10 cellular contexts compared by ENCODE assay signal in the genomic region with DNA sequence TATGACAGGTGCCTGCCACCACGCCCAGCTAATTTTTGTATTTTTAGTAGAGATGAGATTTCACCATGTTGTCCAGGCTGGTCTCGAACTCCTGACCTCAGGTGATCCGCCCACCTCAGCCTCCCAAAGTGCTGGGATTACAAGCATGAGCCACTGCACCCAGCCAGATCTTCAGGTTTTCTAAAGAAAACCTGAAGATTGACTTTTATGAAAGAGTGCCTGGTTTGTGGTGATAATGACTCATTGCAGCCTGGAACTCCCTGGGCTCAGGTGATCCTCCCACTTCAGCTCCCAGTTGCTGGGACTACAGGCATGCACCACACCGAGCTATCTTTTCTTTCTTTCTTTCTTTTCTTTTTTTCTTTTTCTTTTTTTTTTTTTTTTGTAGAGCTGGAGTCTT. TPM values are rescaled to one million over a fixed set of nuclear protein-coding genes. Genes with fewer than 3 reads are reported as not detected.
DNase-seq lines count a peak whose midpoint lies in the region; ATAC-seq, FAIRE-seq and TF ChIP-seq lines count a peak whose summit lies in the region.
"Not testable (repeated sequence)": the region's sequence is repeated elsewhere in the genome, so short reads cannot be mapped to it uniquely, and the experiment has no call there.
"Had no signal": no experiment of that assay in that cellular context is flagged by ENCODE, and none has a peak within 500 bp of the region (broad histone marks: within the 10 kb centered on the region; RNA-seq: fewer than 3 reads in every experiment).

No MANE protein-coding gene starts in this region.

- POLR2A ChIA-PET in activated CD4-positive, alpha-beta T cell treated with anti-CD3 and anti-CD28 coated beads for 36 hours (lab: Charles Lee); K562 (lab: Yijun Ruan, JAX); HepG2 (lab: Yijun Ruan, JAX): not testable (repeated sequence)

- H3K36me3 ChIP-seq in RWPE2 (ENCODE audit: low read depth); K562 (ENCODE audit: control insufficient read depth, insufficient read depth, low read length); HepG2 (replicated peaks in 1 of 2; ENCODE audit: control insufficient read depth in 1 of 2, insufficient read depth in 2 of 2, low read length in 2 of 2): not testable (repeated sequence)

- ATAC-seq in RWPE2 (ENCODE audit: low read depth) (peak; percentile 73), K562 (peak; percentile 82), HepG2 (peak; percentile 59; the same call in 2 of the 3 replicates)
- peak; percentile 63 for ATAC-seq in activated CD4-positive, alpha-beta T cell treated with anti-CD3 and anti-CD28 coated beads for 36 hours
- peak; percentile 80 for ATAC-seq in activated T-helper 17 cell treated with anti-CD3 and anti-CD28 coated beads, Interleukin-2, amount 50 U/mL, for 72 hours (replicated peaks)
- ATAC-seq in stimulated activated memory B cell treated with anti-CD40 and anti-IgM and Interleukin-4, amounts not matched to agents 10 μg/mL and 1 μg/mL and 100 μg/mL, for 72 hours = peak; percentile 56

- H3K79me2 ChIP-seq in K562 (ENCODE audit: control insufficient read depth, insufficient read depth, low read length); HepG2 (ENCODE audit: insufficient read depth, low read length): not testable (repeated sequence)

- TF ChIP-seq CTCF in HFFc6 (IDR thresholded peaks at IDR 0.05); RWPE2 (IDR thresholded peaks at IDR 0.05; ENCODE audit: poor library complexity, severe bottlenecking); K562 (IDR thresholded peaks at IDR 0.05 in 2 of 3, conservative IDR thresholded peaks at IDR 0.05 in 1 of 3; ENCODE audit: insufficient read depth in 2 of 3, low read depth in 1 of 3, low read length in 3 of 3); HepG2 (CRISPR knock-in tag; IDR thresholded peaks at IDR 0.05): not testable (repeated sequence)

- FAIRE-seq in K562 (lab: Jason Lieb, UNC); HepG2 (lab: Jason Lieb, UNC): not testable (repeated sequence)

- not testable (repeated sequence) for H3K4me1 ChIP-seq in RWPE2 (ENCODE audit: insufficient read depth, poor library complexity, severe bottlenecking); K562 (replicated peaks in 1 of 2; ENCODE audit: control insufficient read depth in 2 of 2, insufficient read depth in 2 of 2, low read length in 2 of 2); HepG2 (ENCODE audit: insufficient read depth, low read length)

- H3K4me2 ChIP-seq in K562 (ENCODE audit: insufficient read depth, low read length); HepG2 (ENCODE audit: low read depth, low read length): not testable (repeated sequence)

- WGBS in K562 (ENCODE audit: insufficient coverage, low coverage, missing lambda C conversion rate) = 17% methylated on average over 1 of the region's 4 CpGs
- WGBS in HepG2 (ENCODE audit: low lambda C conversion rate) = 11% methylated on average over 1 of the region's 4 CpGs

- H3K4me3 ChIP-seq in RWPE2 (ENCODE audit: severe bottlenecking); K562; HepG2 (replicated peaks in 1 of 3; ENCODE audit: insufficient read depth in 1 of 3, low read depth in 2 of 3, low read length in 3 of 3): not testable (repeated sequence)

- CTCF ChIA-PET in activated CD4-positive, alpha-beta T cell treated with anti-CD3 and anti-CD28 coated beads for 36 hours (lab: Charles Lee); K562 (lab: Yijun Ruan, JAX; ENCODE audit: low intra/inter-chr PET ratio); HepG2 (lab: Yijun Ruan, JAX; ENCODE audit: low intra/inter-chr PET ratio, low total read pairs): not testable (repeated sequence)

- H3K36me3 Mint-ChIP-seq in HFFc6 (ENCODE audit: low read depth); activated CD4-positive, alpha-beta T cell treated with anti-CD3 and anti-CD28 coated beads for 36 hours (ENCODE audit: low read depth); activated T-helper 17 cell treated with anti-CD3 and anti-CD28 coated beads, Interleukin-2, amount 50 U/mL, for 72 hours (ENCODE audit: low read depth); stimulated activated memory B cell treated with anti-CD40 and anti-IgM and Interleukin-4, amounts not matched to agents 10 μg/mL and 1 μg/mL and 100 μg/mL, for 72 hours: not testable (repeated sequence)

- DNase-seq in HFFc6 (peak; percentile 1), RWPE2 (ENCODE audit: low spot score) (peak; percentile 25)
- DNase-seq in activated CD4-positive, alpha-beta T cell treated with anti-CD3 and anti-CD28 coated beads for 36 hours = peak; percentile 38
- DNase-seq in K562 (ENCODE audit: extremely low read depth in 1 of 4, low spot score in 3 of 4); HepG2 (ENCODE audit: low spot score): not testable (repeated sequence)

- H4K20me1 ChIP-seq in K562 (replicated peaks; ENCODE audit: control insufficient read depth, insufficient read depth, low read length); HepG2 (ENCODE audit: insufficient read depth, low read length): not testable (repeated sequence)

- H3K27ac ChIP-seq in RWPE2 (ENCODE audit: poor library complexity, severe bottlenecking); K562 (ENCODE audit: extremely low read depth, low read depth, low read length); HepG2 (ENCODE audit: extremely low read length, insufficient read depth, low read length): not testable (repeated sequence)

- BruUV-seq in K562 (replicated peaks; lab: Mats Ljungman, UMichigan); HepG2 (replicated peaks; lab: Mats Ljungman, UMichigan): not testable (repeated sequence)

- in situ Hi-C loops in K562 (cut with MboI); HepG2 (cut with HindIII; ENCODE audit: extremely low pct_ligation_motif_present, low pct_unique_long_range_greater_than_20kb): not testable (repeated sequence)

- H3K9ac ChIP-seq in K562 (ENCODE audit: insufficient read depth in 1 of 2, low read depth in 2 of 2, low read length in 2 of 2); HepG2 (ENCODE audit: insufficient read depth, low read depth, low read length): not testable (repeated sequence)

- not testable (repeated sequence) for TF ChIP-seq EP300 in K562 (IDR thresholded peaks at IDR 0.05; ENCODE audit: low read length); HepG2 (IDR thresholded peaks at IDR 0.05; ENCODE audit: low read depth in 2 of 2, low read length in 2 of 2); HepG2 (CRISPR knock-in tag; IDR thresholded peaks at IDR 0.05; ENCODE audit: borderline replicate concordance)

- intact Hi-C loops in activated CD4-positive, alpha-beta T cell treated with anti-CD3 and anti-CD28 coated beads for 36 hours (cut with DNase I, micrococcal nuclease); K562 (cut with micrococcal nuclease); HepG2 (cut with micrococcal nuclease; ENCODE audit: unreplicated experiment): not testable (repeated sequence)

- not testable (repeated sequence) for H3K4me1 Mint-ChIP-seq in HFFc6 (ENCODE audit: low read depth); activated CD4-positive, alpha-beta T cell treated with anti-CD3 and anti-CD28 coated beads for 36 hours; activated T-helper 17 cell treated with anti-CD3 and anti-CD28 coated beads, Interleukin-2, amount 50 U/mL, for 72 hours; stimulated activated memory B cell treated with anti-CD40 and anti-IgM and Interleukin-4, amounts not matched to agents 10 μg/mL and 1 μg/mL and 100 μg/mL, for 72 hours

- H3K9me3 Mint-ChIP-seq in HFFc6; activated CD4-positive, alpha-beta T cell treated with anti-CD3 and anti-CD28 coated beads for 36 hours (ENCODE audit: low read depth); activated T-helper 17 cell treated with anti-CD3 and anti-CD28 coated beads, Interleukin-2, amount 50 U/mL, for 72 hours; stimulated activated memory B cell treated with anti-CD40 and anti-IgM and Interleukin-4, amounts not matched to agents 10 μg/mL and 1 μg/mL and 100 μg/mL, for 72 hours: not testable (repeated sequence)

- not testable (repeated sequence) for H3K27me3 Mint-ChIP-seq in HFFc6 (ENCODE audit: insufficient read depth); activated CD4-positive, alpha-beta T cell treated with anti-CD3 and anti-CD28 coated beads for 36 hours; activated T-helper 17 cell treated with anti-CD3 and anti-CD28 coated beads, Interleukin-2, amount 50 U/mL, for 72 hours; stimulated activated memory B cell treated with anti-CD40 and anti-IgM and Interleukin-4, amounts not matched to agents 10 μg/mL and 1 μg/mL and 100 μg/mL, for 72 hours

- H3K9me3 ChIP-seq in RWPE2 (ENCODE audit: severe bottlenecking); K562 (replicated peaks; ENCODE audit: control insufficient read depth, insufficient read depth, low read depth, low read length); HepG2 (ENCODE audit: low read length): not testable (repeated sequence)

- not testable (repeated sequence) for H3K9me1 ChIP-seq in K562 (ENCODE audit: control insufficient read depth, insufficient read depth, low read length)

- not testable (repeated sequence) for H3K27ac Mint-ChIP-seq in HFFc6; activated CD4-positive, alpha-beta T cell treated with anti-CD3 and anti-CD28 coated beads for 36 hours; activated T-helper 17 cell treated with anti-CD3 and anti-CD28 coated beads, Interleukin-2, amount 50 U/mL, for 72 hours; stimulated activated memory B cell treated with anti-CD40 and anti-IgM and Interleukin-4, amounts not matched to agents 10 μg/mL and 1 μg/mL and 100 μg/mL, for 72 hours

- not testable (repeated sequence) for TF ChIP-seq POLR2A in K562 (conservative IDR thresholded peaks at IDR 0.05); HepG2 (IDR thresholded peaks at IDR 0.05; ENCODE audit: insufficient read depth in 1 of 2, low read depth in 2 of 2, low read length in 2 of 2)

- TF ChIP-seq RAD21 in K562 (CRISPR knock-in tag; conservative IDR thresholded peaks at IDR 0.05 in 1 of 2, IDR thresholded peaks at IDR 0.05 in 1 of 2); HepG2 (CRISPR knock-in tag; IDR thresholded peaks at IDR 0.05): not testable (repeated sequence)

- not testable (repeated sequence) for H3K27me3 ChIP-seq in RWPE2 (ENCODE audit: insufficient read depth, poor library complexity, severe bottlenecking); K562 (ENCODE audit: control insufficient read depth in 2 of 2, insufficient read depth in 2 of 2, low read length in 2 of 2); HepG2 (ENCODE audit: control insufficient read depth in 1 of 2, insufficient read depth in 2 of 2, low read length in 2 of 2)

- H3K4me3 Mint-ChIP-seq in HFFc6; activated CD4-positive, alpha-beta T cell treated with anti-CD3 and anti-CD28 coated beads for 36 hours; activated T-helper 17 cell treated with anti-CD3 and anti-CD28 coated beads, Interleukin-2, amount 50 U/mL, for 72 hours; stimulated activated memory B cell treated with anti-CD40 and anti-IgM and Interleukin-4, amounts not matched to agents 10 μg/mL and 1 μg/mL and 100 μg/mL, for 72 hours: not testable (repeated sequence)

- not testable (repeated sequence) for H2AFZ ChIP-seq in K562 (ENCODE audit: low read depth, low read length); HepG2 (ENCODE audit: low read length)

RNA-seq across cellular contexts. Expression of a gene that starts 24.8 kb away (rescaled TPM):
- not detected for total RNA-seq in HFFc6 (2021; fragmentation: NEBNext Ultra II Directional; extraction: Animal tissue kit (Norgen Biotek cat#: 25700))
- under 1 TPM; 0.35 to 0.78 TPM for total RNA-seq in activated CD4-positive, alpha-beta T cell treated with anti-CD3 and anti-CD28 coated beads for 36 hours
- 1 to 10 TPM in 1 of 2 donors, under 1 TPM in 1; 0.24 to 2.2 TPM for total RNA-seq in activated T-helper 17 cell treated with anti-CD3 and anti-CD28 coated beads, Interleukin-2, amount 50 U/mL, for 72 hours
- total RNA-seq in K562 (2011; cell fraction: chromatin; rRNA removed; ENCODE audit: low replicate concordance) = not detected in 2 replicates
- total RNA-seq in K562 (2011; cell fraction: nucleolus; rRNA removed) = not detected in 2 replicates
- total RNA-seq in K562 (2011; cell fraction: nucleoplasm; rRNA removed) = 0.99 TPM in 1 of 2 replicates, not detected in the other
- total RNA-seq in K562 (2014; rRNA removed) = 0.29 TPM in 1 of 2 replicates, not detected in the other
- not detected in 2 replicates for total RNA-seq in K562 (2014; rRNA removed; fragmentation: Illumina TruSeq; extraction: Trizol)
- total RNA-seq in K562 (2015; rRNA removed; fragmentation: Illumina TruSeq; extraction: Trizol) = 0.19 TPM in 1 of 2 replicates, not detected in the other
- 0.29 TPM in 1 of 2 replicates, not detected in the other for total RNA-seq in K562 (2021)
- 0.07 TPM in 1 of 2 replicates, not detected in the other for polyA plus RNA-seq in K562 (2011; rRNA removed)
- 0.03 and 0.09 TPM in 2 replicates for polyA plus RNA-seq in K562 (2011; cell fraction: cytosol; rRNA removed)
- polyA plus RNA-seq in K562 (2011; cell fraction: nucleus; rRNA removed) = 0.14 and 0.49 TPM in 2 replicates
- 0.33 and 0.39 TPM in 2 replicates for polyA plus RNA-seq in K562 (2012)
- polyA plus RNA-seq in K562 (2014; fragmentation: Illumina TruSeq; extraction: Trizol) = not detected in 2 replicates
- not detected for polyA plus RNA-seq in K562 (2014; fragmentation: Nextera tagmentation; extraction: Ambion mirVana)
- 0.26 TPM in 1 of 2 replicates, not detected in the other for polyA plus RNA-seq in K562 (2014; rRNA removed)
- polyA minus RNA-seq in K562 (2011; rRNA and poly(A)+ RNA removed) = 0.12 and 0.21 TPM in 2 replicates
- not detected in 2 replicates for polyA minus RNA-seq in K562 (2011; cell fraction: cytosol; rRNA and poly(A)+ RNA removed)
- 0.13 TPM in 1 of 2 replicates, not detected in the other for polyA minus RNA-seq in K562 (2011; cell fraction: nucleus; rRNA and poly(A)+ RNA removed)
- total RNA-seq in HepG2 (2016; rRNA removed; fragmentation: Illumina TruSeq; extraction: Trizol) = not detected in 2 replicates
- not detected in 2 replicates for total RNA-seq in HepG2 (2016; cell fraction: cytosol; rRNA removed; fragmentation: Illumina TruSeq; extraction: Trizol; ENCODE audit: low read depth)
- total RNA-seq in HepG2 (2016; cell fraction: insoluble cytoplasmic fraction; rRNA removed; fragmentation: Illumina TruSeq; extraction: Trizol) = not detected in 2 replicates
- total RNA-seq in HepG2 (2016; cell fraction: membrane; rRNA removed; fragmentation: Illumina TruSeq; extraction: Trizol) = 0.10 TPM in 1 of 2 replicates, not detected in the other
- not detected in 2 replicates for total RNA-seq in HepG2 (2016; cell fraction: nucleus; rRNA removed; fragmentation: Illumina TruSeq; extraction: Trizol)
- polyA plus RNA-seq in HepG2 (2011; rRNA removed) = 0.09 and 0.13 TPM in 2 replicates
- polyA plus RNA-seq in HepG2 (2011; cell fraction: cytosol; rRNA removed) = 0.17 and 0.28 TPM in 2 replicates
- polyA plus RNA-seq in HepG2 (2011; cell fraction: nucleus; rRNA removed) = 0.33 and 1.7 TPM in 2 replicates
- polyA plus RNA-seq in HepG2 (2012) = 0.09 TPM in 1 of 2 replicates, not detected in the other
- polyA plus RNA-seq in HepG2 (2016; cell fraction: cytosol; fragmentation: Illumina TruSeq; extraction: Trizol; ENCODE audit: low read depth) = not detected in 2 replicates
- not detected in 2 replicates for polyA plus RNA-seq in HepG2 (2016; cell fraction: insoluble cytoplasmic fraction; fragmentation: Illumina TruSeq; extraction: Trizol; ENCODE audit: low read depth)
- polyA plus RNA-seq in HepG2 (2016; cell fraction: membrane; fragmentation: Illumina TruSeq; extraction: Trizol; ENCODE audit: low read depth) = not detected in 2 replicates
- not detected in 2 replicates for polyA plus RNA-seq in HepG2 (2016; cell fraction: nucleus; fragmentation: Illumina TruSeq; extraction: Trizol; ENCODE audit: insufficient read depth, low read depth)
- polyA minus RNA-seq in HepG2 (2011; rRNA and poly(A)+ RNA removed; ENCODE audit: low replicate concordance) = 0.37 TPM in 1 of 2 replicates, not detected in the other
- not detected in 2 replicates for polyA minus RNA-seq in HepG2 (2011; cell fraction: cytosol; rRNA and poly(A)+ RNA removed)
- polyA minus RNA-seq in HepG2 (2011; cell fraction: nucleus; rRNA and poly(A)+ RNA removed) = not detected in 2 replicates
- total RNA-seq: H4, MCF 10A had no signal
- polyA plus RNA-seq: BJ had no signal

RNA-seq across cellular contexts. Expression of a gene that starts 52.8 kb away (rescaled TPM):
- total RNA-seq in HFFc6 (2021; fragmentation: NEBNext Ultra II Directional; extraction: Animal tissue kit (Norgen Biotek cat#: 25700)) = 1 to 10 TPM; 5.1 to 9.3 (median 6.8) TPM
- 1 to 10 TPM; 2.6 to 4.3 TPM for total RNA-seq in activated CD4-positive, alpha-beta T cell treated with anti-CD3 and anti-CD28 coated beads for 36 hours
- total RNA-seq in activated T-helper 17 cell treated with anti-CD3 and anti-CD28 coated beads, Interleukin-2, amount 50 U/mL, for 72 hours = 1 to 10 TPM; 1.5 to 8.6 TPM
- 7.9 and 8.3 TPM in 2 replicates for total RNA-seq in K562 (2011; cell fraction: chromatin; rRNA removed; ENCODE audit: low replicate concordance)
- 4.0 and 4.3 TPM in 2 replicates for total RNA-seq in K562 (2011; cell fraction: nucleolus; rRNA removed)
- total RNA-seq in K562 (2011; cell fraction: nucleoplasm; rRNA removed) = 7.0 and 8.1 TPM in 2 replicates
- total RNA-seq in K562 (2014; rRNA removed) = 4.4 and 7.4 TPM in 2 replicates
- total RNA-seq in K562 (2014; rRNA removed; fragmentation: Illumina TruSeq; extraction: Trizol) = 1.9 and 2.6 TPM in 2 replicates
- total RNA-seq in K562 (2015; rRNA removed; fragmentation: Illumina TruSeq; extraction: Trizol) = 1.7 and 5.8 TPM in 2 replicates
- 7.5 and 7.9 TPM in 2 replicates for total RNA-seq in K562 (2021)
- 9.7 and 11.0 TPM in 2 replicates for polyA plus RNA-seq in K562 (2011; rRNA removed)
- polyA plus RNA-seq in K562 (2011; cell fraction: cytosol; rRNA removed) = 5.7 and 6.2 TPM in 2 replicates
- 3.9 and 8.2 TPM in 2 replicates for polyA plus RNA-seq in K562 (2011; cell fraction: nucleus; rRNA removed)
- 12.6 and 15.2 TPM in 2 replicates for polyA plus RNA-seq in K562 (2012)
- polyA plus RNA-seq in K562 (2014; fragmentation: Illumina TruSeq; extraction: Trizol) = 3.2 and 5.2 TPM in 2 replicates
- polyA plus RNA-seq in K562 (2014; fragmentation: Nextera tagmentation; extraction: Ambion mirVana) = 1 to 10 TPM; 2.1 to 2.3 TPM
- polyA plus RNA-seq in K562 (2014; rRNA removed) = 7.0 and 8.1 TPM in 2 replicates
- 1.4 and 4.0 TPM in 2 replicates for polyA minus RNA-seq in K562 (2011; rRNA and poly(A)+ RNA removed)
- polyA minus RNA-seq in K562 (2011; cell fraction: cytosol; rRNA and poly(A)+ RNA removed) = 1.9 and 3.5 TPM in 2 replicates
- 1.2 and 3.2 TPM in 2 replicates for polyA minus RNA-seq in K562 (2011; cell fraction: nucleus; rRNA and poly(A)+ RNA removed)
- 4.4 and 6.5 TPM in 2 replicates for total RNA-seq in HepG2 (2016; rRNA removed; fragmentation: Illumina TruSeq; extraction: Trizol)
- total RNA-seq in HepG2 (2016; cell fraction: cytosol; rRNA removed; fragmentation: Illumina TruSeq; extraction: Trizol; ENCODE audit: low read depth) = 15.2 and 16.5 TPM in 2 replicates
- total RNA-seq in HepG2 (2016; cell fraction: insoluble cytoplasmic fraction; rRNA removed; fragmentation: Illumina TruSeq; extraction: Trizol) = 5.2 and 5.5 TPM in 2 replicates
- total RNA-seq in HepG2 (2016; cell fraction: membrane; rRNA removed; fragmentation: Illumina TruSeq; extraction: Trizol) = 10.4 and 16.6 TPM in 2 replicates
- total RNA-seq in HepG2 (2016; cell fraction: nucleus; rRNA removed; fragmentation: Illumina TruSeq; extraction: Trizol) = 5.0 and 5.3 TPM in 2 replicates
- polyA plus RNA-seq in HepG2 (2011; rRNA removed) = 9.4 and 11.2 TPM in 2 replicates
- polyA plus RNA-seq in HepG2 (2011; cell fraction: cytosol; rRNA removed) = 2.1 and 3.0 TPM in 2 replicates
- 6.6 and 7.1 TPM in 2 replicates for polyA plus RNA-seq in HepG2 (2011; cell fraction: nucleus; rRNA removed)
- 6.2 and 11.7 TPM in 2 replicates for polyA plus RNA-seq in HepG2 (2012)
- polyA plus RNA-seq in HepG2 (2016; cell fraction: cytosol; fragmentation: Illumina TruSeq; extraction: Trizol; ENCODE audit: low read depth) = 16.1 and 25.1 TPM in 2 replicates
- 4.1 and 7.9 TPM in 2 replicates for polyA plus RNA-seq in HepG2 (2016; cell fraction: insoluble cytoplasmic fraction; fragmentation: Illumina TruSeq; extraction: Trizol; ENCODE audit: low read depth)
- polyA plus RNA-seq in HepG2 (2016; cell fraction: membrane; fragmentation: Illumina TruSeq; extraction: Trizol; ENCODE audit: low read depth) = 7.9 and 17.4 TPM in 2 replicates
- polyA plus RNA-seq in HepG2 (2016; cell fraction: nucleus; fragmentation: Illumina TruSeq; extraction: Trizol; ENCODE audit: insufficient read depth, low read depth) = 6.9 and 12.7 TPM in 2 replicates
- polyA minus RNA-seq in HepG2 (2011; rRNA and poly(A)+ RNA removed; ENCODE audit: low replicate concordance) = 3.3 and 6.2 TPM in 2 replicates
- 0.69 and 0.70 TPM in 2 replicates for polyA minus RNA-seq in HepG2 (2011; cell fraction: cytosol; rRNA and poly(A)+ RNA removed)
- 6.3 and 11.8 TPM in 2 replicates for polyA minus RNA-seq in HepG2 (2011; cell fraction: nucleus; rRNA and poly(A)+ RNA removed)
